Comparison of ENCODE assay signal across 24 cellular contexts in the genomic region with DNA sequence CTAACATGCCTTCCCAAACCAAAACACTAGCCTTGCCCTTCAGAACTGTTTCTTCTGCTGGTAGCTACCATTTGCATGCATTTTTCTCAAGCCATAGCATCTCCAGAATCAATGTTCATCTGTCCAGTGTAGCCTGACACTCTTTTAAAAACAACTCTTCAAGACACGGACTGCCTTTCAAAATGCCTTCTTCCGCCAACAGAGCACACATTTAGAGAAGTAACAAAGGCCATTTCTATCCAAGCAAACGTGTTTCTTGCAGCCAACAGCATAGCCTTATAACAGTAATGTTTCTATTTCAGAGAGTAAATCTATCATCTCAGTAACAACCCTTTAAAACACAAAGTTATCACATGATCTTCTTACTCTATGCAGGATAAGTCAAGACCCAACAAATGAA.
A peak's percentile ranks its signal among the peaks of the same experiment; 100 is the strongest.
DNase-seq lines count a peak whose midpoint lies in the region; ATAC-seq and TF ChIP-seq lines count a peak whose summit lies in the region.
"Had no signal": no experiment of that assay in that cellular context is flagged by ENCODE, and none has a peak within 500 bp of the region (broad histone marks: within the 10 kb centered on the region; RNA-seq: fewer than 3 reads in every experiment).

No MANE protein-coding gene starts in this region.

- DNase-seq in activated CD8-positive, alpha-beta T cell treated with anti-CD3 and anti-CD28 coated beads for 36 hours: no peak
- no peak for DNase-seq in activated CD8-positive, alpha-beta T cell treated with anti-CD3 and anti-CD28 coated beads, Interleukin-2, amount 10 ng/mL, durations not matched to agents 7 days and 5 days
- DNase-seq in T-helper 17 cell: no peak
- peak; percentile 47 for DNase-seq in globus pallidus (ENCODE audit: low spot score)
- no peak for DNase-seq in GOT3 (lab: John Stamatoyannopoulos, UW)
- no peak for DNase-seq in natural killer cell
- DNase-seq: CD8-positive, alpha-beta T cell; cerebellar nuclear complex; GM23248; HFFc6; mesendoderm; naive B cell; NCI-H146; NCI-H2107; NCI-H446; SK-N-SH; spleen; T-helper 2 cell; testis had no signal

- no peak for ATAC-seq in activated CD8-positive, alpha-beta T cell treated with anti-CD3 and anti-CD28 coated beads for 36 hours
- no peak for ATAC-seq in activated CD8-positive, alpha-beta T cell treated with anti-CD3 and anti-CD28 coated beads, Interleukin-2, amount 10 ng/mL, durations not matched to agents 7 days and 5 days
- ATAC-seq in T-helper 17 cell (no peak), natural killer cell (no peak), HG03095 (IDR thresholded peaks at IDR 0.05; ENCODE audit: unreplicated experiment) (no peak)
- no peak for ATAC-seq in stimulated activated memory B cell treated with anti-CD40 and anti-IgM and Interleukin-4, amounts not matched to agents 10 μg/mL and 1 μg/mL and 100 μg/mL, for 72 hours
- ATAC-seq: CD8-positive, alpha-beta T cell; GM12878; left lobe of liver had no signal

- peaks cover 9% of the 10 kb centered on the region for H3K36me3 Mint-ChIP-seq in activated CD8-positive, alpha-beta T cell treated with anti-CD3 and anti-CD28 coated beads for 36 hours (ENCODE audit: low read depth)
- peaks cover 4% of the 10 kb centered on the region for H3K36me3 Mint-ChIP-seq in activated CD8-positive, alpha-beta T cell treated with anti-CD3 and anti-CD28 coated beads, Interleukin-2, amount 10 ng/mL, durations not matched to agents 7 days and 5 days (ENCODE audit: low read depth)
- H3K36me3 Mint-ChIP-seq in T-helper 17 cell (ENCODE audit: low read depth) (no peaks in the 10 kb centered on the region), natural killer cell (no peaks in the 10 kb centered on the region)
- H3K36me3 Mint-ChIP-seq in stimulated activated memory B cell treated with anti-CD40 and anti-IgM and Interleukin-4, amounts not matched to agents 10 μg/mL and 1 μg/mL and 100 μg/mL, for 72 hours: peaks cover 17% of the 10 kb centered on the region

- no peaks in the 10 kb centered on the region for H3K9me3 ChIP-seq in T-helper 17 cell (ENCODE audit: control insufficient read depth, low read length, poor library complexity, severe bottlenecking)
- H3K9me3 ChIP-seq: SK-N-SH, spleen, testis had no signal

- CTCF ChIA-PET in activated CD8-positive, alpha-beta T cell treated with anti-CD3 and anti-CD28 coated beads for 36 hours (lab: Charles Lee): interaction anchor here (1.7 to 2.8 kb wide), 2 partner anchors 13 to 276 kb away, joined by 4 to 7 read pairs; a partner anchor contains a TSS
- CTCF ChIA-PET in activated CD8-positive, alpha-beta T cell treated with anti-CD3 and anti-CD28 coated beads, Interleukin-2, amount 10 ng/mL, durations not matched to agents 7 days and 5 days (lab: Charles Lee): interaction anchor here (1.3 to 5.0 kb wide), 2 partner anchors 12 to 218 kb away, joined by 4 to 31 read pairs; no protein-coding TSS in a partner anchor

- peaks cover 66% of the 10 kb centered on the region for H3K4me1 Mint-ChIP-seq in activated CD8-positive, alpha-beta T cell treated with anti-CD3 and anti-CD28 coated beads for 36 hours (ENCODE audit: low read depth)
- H3K4me1 Mint-ChIP-seq in activated CD8-positive, alpha-beta T cell treated with anti-CD3 and anti-CD28 coated beads, Interleukin-2, amount 10 ng/mL, durations not matched to agents 7 days and 5 days (ENCODE audit: low read depth): peaks cover 25% of the 10 kb centered on the region
- H3K4me1 Mint-ChIP-seq in T-helper 17 cell (peaks cover 35% of the 10 kb centered on the region), natural killer cell (peaks cover 16 to 22% of the 10 kb centered on the region in 2 donors)
- H3K4me1 Mint-ChIP-seq in stimulated activated memory B cell treated with anti-CD40 and anti-IgM and Interleukin-4, amounts not matched to agents 10 μg/mL and 1 μg/mL and 100 μg/mL, for 72 hours: peaks cover 52% of the 10 kb centered on the region

- no peak overlapping the region for H3K4me3 Mint-ChIP-seq in activated CD8-positive, alpha-beta T cell treated with anti-CD3 and anti-CD28 coated beads for 36 hours
- no peak overlapping the region for H3K4me3 Mint-ChIP-seq in activated CD8-positive, alpha-beta T cell treated with anti-CD3 and anti-CD28 coated beads, Interleukin-2, amount 10 ng/mL, durations not matched to agents 7 days and 5 days
- H3K4me3 Mint-ChIP-seq in T-helper 17 cell: no peak overlapping the region
- no peak overlapping the region for H3K4me3 Mint-ChIP-seq in stimulated activated memory B cell treated with anti-CD40 and anti-IgM and Interleukin-4, amounts not matched to agents 10 μg/mL and 1 μg/mL and 100 μg/mL, for 72 hours
- H3K4me3 Mint-ChIP-seq in natural killer cell: no peak overlapping the region
- H3K4me3 Mint-ChIP-seq: activated T-helper 1 cell treated with anti-CD3 and anti-CD28 coated beads, Interleukin-12 subunit alpha, Interleukin-12 subunit beta, Interleukin-2, Interleukin-4 antibody, amounts not matched to agents 30 ng/mL and 10 ng/mL and 1 ng/mL, durations not matched to agents 14 hours and 24 hours and 36 hours; CD8-positive, alpha-beta T cell; HFFc6; naive B cell had no signal

- H3K9me3 Mint-ChIP-seq in activated CD8-positive, alpha-beta T cell treated with anti-CD3 and anti-CD28 coated beads for 36 hours: no peaks in the 10 kb centered on the region
- H3K9me3 Mint-ChIP-seq in activated CD8-positive, alpha-beta T cell treated with anti-CD3 and anti-CD28 coated beads, Interleukin-2, amount 10 ng/mL, durations not matched to agents 7 days and 5 days (ENCODE audit: insufficient read depth): no peaks in the 10 kb centered on the region
- H3K9me3 Mint-ChIP-seq in stimulated activated memory B cell treated with anti-CD40 and anti-IgM and Interleukin-4, amounts not matched to agents 10 μg/mL and 1 μg/mL and 100 μg/mL, for 72 hours: no peaks in the 10 kb centered on the region
- H3K9me3 Mint-ChIP-seq in natural killer cell: no peaks in the 10 kb centered on the region
- H3K9me3 Mint-ChIP-seq: activated T-helper 1 cell treated with anti-CD3 and anti-CD28 coated beads, Interleukin-12 subunit alpha, Interleukin-12 subunit beta, Interleukin-2, Interleukin-4 antibody, amounts not matched to agents 30 ng/mL and 10 ng/mL and 1 ng/mL, durations not matched to agents 14 hours and 24 hours and 36 hours; CD8-positive, alpha-beta T cell; HFFc6; naive B cell had no signal

- POLR2A ChIA-PET in activated CD8-positive, alpha-beta T cell treated with anti-CD3 and anti-CD28 coated beads for 36 hours (lab: Charles Lee): interaction anchor here (0.5 to 2.1 kb wide), 2 partner anchors 122 to 166 kb away, joined by 3 to 5 read pairs; no protein-coding TSS in a partner anchor
- POLR2A ChIA-PET in activated CD8-positive, alpha-beta T cell treated with anti-CD3 and anti-CD28 coated beads, Interleukin-2, amount 10 ng/mL, durations not matched to agents 7 days and 5 days (lab: Charles Lee): no interaction called here

- H3K27me3 Mint-ChIP-seq in activated CD8-positive, alpha-beta T cell treated with anti-CD3 and anti-CD28 coated beads for 36 hours: no peaks in the 10 kb centered on the region
- H3K27me3 Mint-ChIP-seq in activated CD8-positive, alpha-beta T cell treated with anti-CD3 and anti-CD28 coated beads, Interleukin-2, amount 10 ng/mL, durations not matched to agents 7 days and 5 days (ENCODE audit: low read depth): no peaks in the 10 kb centered on the region
- H3K27me3 Mint-ChIP-seq in T-helper 17 cell: no peaks in the 10 kb centered on the region
- H3K27me3 Mint-ChIP-seq in stimulated activated memory B cell treated with anti-CD40 and anti-IgM and Interleukin-4, amounts not matched to agents 10 μg/mL and 1 μg/mL and 100 μg/mL, for 72 hours: no peaks in the 10 kb centered on the region
- H3K27me3 Mint-ChIP-seq in natural killer cell (ENCODE audit: low read depth in 2 of 2): no peaks in the 10 kb centered on the region
- H3K27me3 Mint-ChIP-seq: naive B cell had no signal

- no peak for TF ChIP-seq CTCF in activated CD8-positive, alpha-beta T cell treated with anti-CD3 and anti-CD28 coated beads for 36 hours (IDR thresholded peaks at IDR 0.05)
- no peak for TF ChIP-seq CTCF in natural killer cell (IDR thresholded peaks at IDR 0.05)

- peak overlapping the region; percentile 37 for H3K27ac Mint-ChIP-seq in activated CD8-positive, alpha-beta T cell treated with anti-CD3 and anti-CD28 coated beads for 36 hours
- H3K27ac Mint-ChIP-seq in activated CD8-positive, alpha-beta T cell treated with anti-CD3 and anti-CD28 coated beads, Interleukin-2, amount 10 ng/mL, durations not matched to agents 7 days and 5 days: no peak overlapping the region
- H3K27ac Mint-ChIP-seq in T-helper 17 cell: peak overlapping the region; percentile 71
- peak overlapping the region; percentile 86 for H3K27ac Mint-ChIP-seq in stimulated activated memory B cell treated with anti-CD40 and anti-IgM and Interleukin-4, amounts not matched to agents 10 μg/mL and 1 μg/mL and 100 μg/mL, for 72 hours
- no peak overlapping the region for H3K27ac Mint-ChIP-seq in natural killer cell
- H3K27ac Mint-ChIP-seq: HFFc6 had no signal

- intact Hi-C loops in activated CD8-positive, alpha-beta T cell treated with anti-CD3 and anti-CD28 coated beads for 36 hours (cut with micrococcal nuclease): no loop called here
- intact Hi-C loops in natural killer cell (cut with micrococcal nuclease): no loop called here

Comparison
In these comparisons a context has a peak if more than half of its experiments do, and no peak if none do; other contexts are left out.
1. H3K27ac Mint-ChIP-seq: peak in activated CD8-positive, alpha-beta T cell treated with anti-CD3 and anti-CD28 coated beads for 36 hours (single experiment), T-helper 17 cell (single experiment) and stimulated activated memory B cell treated with anti-CD40 and anti-IgM and Interleukin-4, amounts not matched to agents 10 μg/mL and 1 μg/mL and 100 μg/mL, for 72 hours (single experiment); none in activated CD8-positive, alpha-beta T cell treated with anti-CD3 and anti-CD28 coated beads, Interleukin-2, amount 10 ng/mL, durations not matched to agents 7 days and 5 days (single experiment) and natural killer cell (0 of 2).